Comparison of ENCODE assay signal across 8 cellular contexts in the genomic region with DNA sequence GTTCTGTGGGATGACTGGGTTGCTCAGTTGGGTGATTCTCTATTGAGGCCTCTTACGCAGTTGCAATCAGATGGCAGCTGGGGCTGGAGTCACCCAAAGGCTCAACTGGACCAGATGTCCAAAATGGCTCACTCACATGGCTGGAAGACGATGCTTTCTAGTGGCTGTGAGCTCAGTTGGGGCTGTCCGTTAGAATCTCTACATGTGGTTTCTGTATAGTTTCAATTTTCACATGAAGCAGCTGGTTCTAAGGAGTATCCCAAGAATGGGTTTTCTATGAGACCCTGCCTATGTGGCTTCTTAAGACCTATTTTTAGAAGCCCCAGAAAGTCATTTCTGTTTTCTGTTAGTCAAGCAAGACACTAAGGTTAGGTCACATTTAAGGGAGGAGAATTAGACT. TPM values are rescaled to one million over a fixed set of nuclear protein-coding genes. Genes with fewer than 3 reads are reported as not detected.
DNase-seq lines count a peak whose midpoint lies in the region; ATAC-seq, FAIRE-seq and TF ChIP-seq lines count a peak whose summit lies in the region.

No MANE protein-coding gene starts in this region.

- H3K4me3 Mint-ChIP-seq in WTC11: no peak overlapping the region

- in situ Hi-C loops in G401 (cut with HindIII; ENCODE audit: low sequenced_read_pairs): no loop called here
- in situ Hi-C loops in gastrocnemius medialis (cut with MboI; ENCODE audit: low sequenced_read_pairs in 4 of 4): loop anchor here (10.0 to 25.0 kb wide), 2 partner anchors 299 to 301 kb away; a partner anchor contains a TSS

- H3K9me3 ChIP-seq in tibial artery (no peaks in the 10 kb centered on the region), gastrocnemius medialis (no peaks in the 10 kb centered on the region)

- intact Hi-C loops in tibial artery (cut with DNase I; ENCODE audit: low total_unique reads) (no loop called here), gastrocnemius medialis (cut with DNase I; ENCODE audit: low total_unique reads) (no loop called here)

- no peaks in the 10 kb centered on the region for H3K27me3 Mint-ChIP-seq in WTC11 (ENCODE audit: low read depth)

- DNase-seq in WTC11 (ENCODE audit: low spot score): no peak
- no peak for DNase-seq in tibial artery
- DNase-seq in urothelium cell line (ENCODE audit: low spot score): no peak
- DNase-seq in G401 (ENCODE audit: low spot score): no peak
- DNase-seq in gastrocnemius medialis: no peak

- TF ChIP-seq CTCF in 22Rv1 (IDR thresholded peaks at IDR 0.05): no peak
- no peak for TF ChIP-seq CTCF in WTC11 (IDR thresholded peaks at IDR 0.05)
- TF ChIP-seq CTCF in tibial artery (IDR thresholded peaks at IDR 0.05): no peak
- no peak for TF ChIP-seq CTCF in gastrocnemius medialis (IDR thresholded peaks at IDR 0.05 in 4 of 5, conservative IDR thresholded peaks at IDR 0.05 in 1 of 5)

- FAIRE-seq in urothelium cell line (lab: Jason Lieb, UNC): no peak

- POLR2A ChIA-PET in WTC11 (lab: Charles Lee): interaction anchor here (2.0 kb wide), 1 partner anchor 32 kb away, joined by 6 read pairs; a partner anchor contains a TSS

- peak; percentile 64 for ATAC-seq in GM18907 (IDR thresholded peaks at IDR 0.05; ENCODE audit: unreplicated experiment)
- peak; percentile 46 for ATAC-seq in HG02970 (IDR thresholded peaks at IDR 0.05; ENCODE audit: low FRiP score, unreplicated experiment)
- no peak for ATAC-seq in WTC11
- no peak for ATAC-seq in gastrocnemius medialis

- H3K9me3 Mint-ChIP-seq in WTC11: no peaks in the 10 kb centered on the region

- no peak overlapping the region for H3K4me3 ChIP-seq in tibial artery
- H3K4me3 ChIP-seq in gastrocnemius medialis: no peak overlapping the region

- H3K4me1 ChIP-seq in tibial artery (peaks cover 0 to 58% (median 32%) of the 10 kb centered on the region in 4 donors), gastrocnemius medialis (peaks cover 25 to 37% of the 10 kb centered on the region in 2 donors)

- H3K36me3 ChIP-seq in tibial artery (peaks cover 28 to 61% (median 37%) of the 10 kb centered on the region in 3 donors), gastrocnemius medialis (peaks cover 0 to 56% of the 10 kb centered on the region in 2 donors)

- no peak for TF ChIP-seq POLR2A in gastrocnemius medialis (IDR thresholded peaks at IDR 0.05)

- peak overlapping the region; percentile 82; the same call in 1 of the 2 replicates for H3K27ac ChIP-seq in 22Rv1
- H3K27ac ChIP-seq in tibial artery: no peak overlapping the region
- H3K27ac ChIP-seq in gastrocnemius medialis: peak overlapping the region in 1 of 4 donors; percentile 56

- H3K36me3 Mint-ChIP-seq in WTC11: peaks cover 84% of the 10 kb centered on the region

- H3K4me1 Mint-ChIP-seq in WTC11: peaks cover 52% of the 10 kb centered on the region

- CTCF ChIA-PET in WTC11 (lab: Charles Lee): interaction anchor here (1.2 to 1.5 kb wide), 4 partner anchors 27 to 80 kb away, joined by 4 to 12 read pairs (median 6); no protein-coding TSS in a partner anchor

- H3K27me3 ChIP-seq in tibial artery (no peaks in the 10 kb centered on the region), gastrocnemius medialis (no peaks in the 10 kb centered on the region)

- H3K27ac Mint-ChIP-seq in WTC11: peak overlapping the region; percentile 94

TF ChIP-seq in WTC11, 78 proteins besides CTCF, POLR2A, EP300 and RAD21:
- TF ChIP-seq, protein P1, sequence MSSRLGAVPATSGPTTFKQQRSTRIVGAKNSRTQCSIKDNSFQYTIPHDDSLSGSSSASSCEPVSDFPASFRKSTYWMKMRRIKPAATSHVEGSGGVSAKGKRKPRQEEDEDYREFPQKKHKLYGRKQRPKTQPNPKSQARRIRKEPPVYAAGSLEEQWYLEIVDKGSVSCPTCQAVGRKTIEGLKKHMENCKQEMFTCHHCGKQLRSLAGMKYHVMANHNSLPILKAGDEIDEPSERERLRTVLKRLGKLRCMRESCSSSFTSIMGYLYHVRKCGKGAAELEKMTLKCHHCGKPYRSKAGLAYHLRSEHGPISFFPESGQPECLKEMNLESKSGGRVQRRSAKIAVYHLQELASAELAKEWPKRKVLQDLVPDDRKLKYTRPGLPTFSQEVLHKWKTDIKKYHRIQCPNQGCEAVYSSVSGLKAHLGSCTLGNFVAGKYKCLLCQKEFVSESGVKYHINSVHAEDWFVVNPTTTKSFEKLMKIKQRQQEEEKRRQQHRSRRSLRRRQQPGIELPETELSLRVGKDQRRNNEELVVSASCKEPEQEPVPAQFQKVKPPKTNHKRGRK (CRISPR knock-in tag; IDR thresholded peaks at IDR 0.05; ENCODE audit: borderline replicate concordance): no peak
- TF ChIP-seq CREB1 (CRISPR knock-in tag; IDR thresholded peaks at IDR 0.05) (no peak), IRF2 (CRISPR knock-in tag; IDR thresholded peaks at IDR 0.05; ENCODE audit: borderline replicate concordance, low read depth) (no peak), TP53 (CRISPR knock-in tag; IDR thresholded peaks at IDR 0.05) (no peak), TEAD1 (CRISPR knock-in tag; IDR thresholded peaks at IDR 0.05) (no peak), FOXK1 (CRISPR knock-in tag; IDR thresholded peaks at IDR 0.05) (no peak), HMGA2 (CRISPR knock-in tag; IDR thresholded peaks at IDR 0.05) (no peak), ZNF263 (CRISPR knock-in tag; IDR thresholded peaks at IDR 0.05; ENCODE audit: low read depth) (no peak), GRHL2 (CRISPR knock-in tag; IDR thresholded peaks at IDR 0.05; ENCODE audit: insufficient replicate concordance, severe bottlenecking) (no peak)
- TF ChIP-seq, protein P2, sequence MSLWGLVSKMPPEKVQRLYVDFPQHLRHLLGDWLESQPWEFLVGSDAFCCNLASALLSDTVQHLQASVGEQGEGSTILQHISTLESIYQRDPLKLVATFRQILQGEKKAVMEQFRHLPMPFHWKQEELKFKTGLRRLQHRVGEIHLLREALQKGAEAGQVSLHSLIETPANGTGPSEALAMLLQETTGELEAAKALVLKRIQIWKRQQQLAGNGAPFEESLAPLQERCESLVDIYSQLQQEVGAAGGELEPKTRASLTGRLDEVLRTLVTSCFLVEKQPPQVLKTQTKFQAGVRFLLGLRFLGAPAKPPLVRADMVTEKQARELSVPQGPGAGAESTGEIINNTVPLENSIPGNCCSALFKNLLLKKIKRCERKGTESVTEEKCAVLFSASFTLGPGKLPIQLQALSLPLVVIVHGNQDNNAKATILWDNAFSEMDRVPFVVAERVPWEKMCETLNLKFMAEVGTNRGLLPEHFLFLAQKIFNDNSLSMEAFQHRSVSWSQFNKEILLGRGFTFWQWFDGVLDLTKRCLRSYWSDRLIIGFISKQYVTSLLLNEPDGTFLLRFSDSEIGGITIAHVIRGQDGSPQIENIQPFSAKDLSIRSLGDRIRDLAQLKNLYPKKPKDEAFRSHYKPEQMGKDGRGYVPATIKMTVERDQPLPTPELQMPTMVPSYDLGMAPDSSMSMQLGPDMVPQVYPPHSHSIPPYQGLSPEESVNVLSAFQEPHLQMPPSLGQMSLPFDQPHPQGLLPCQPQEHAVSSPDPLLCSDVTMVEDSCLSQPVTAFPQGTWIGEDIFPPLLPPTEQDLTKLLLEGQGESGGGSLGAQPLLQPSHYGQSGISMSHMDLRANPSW (CRISPR knock-in tag; conservative IDR thresholded peaks at IDR 0.05; ENCODE audit: low read depth): no peak
- TF ChIP-seq, protein P3, sequence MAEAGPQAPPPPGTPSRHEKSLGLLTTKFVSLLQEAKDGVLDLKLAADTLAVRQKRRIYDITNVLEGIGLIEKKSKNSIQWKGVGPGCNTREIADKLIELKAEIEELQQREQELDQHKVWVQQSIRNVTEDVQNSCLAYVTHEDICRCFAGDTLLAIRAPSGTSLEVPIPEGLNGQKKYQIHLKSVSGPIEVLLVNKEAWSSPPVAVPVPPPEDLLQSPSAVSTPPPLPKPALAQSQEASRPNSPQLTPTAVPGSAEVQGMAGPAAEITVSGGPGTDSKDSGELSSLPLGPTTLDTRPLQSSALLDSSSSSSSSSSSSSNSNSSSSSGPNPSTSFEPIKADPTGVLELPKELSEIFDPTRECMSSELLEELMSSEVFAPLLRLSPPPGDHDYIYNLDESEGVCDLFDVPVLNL (CRISPR knock-in tag; IDR thresholded peaks at IDR 0.05; ENCODE audit: borderline replicate concordance, low read depth): no peak
- TF ChIP-seq, protein P4, sequence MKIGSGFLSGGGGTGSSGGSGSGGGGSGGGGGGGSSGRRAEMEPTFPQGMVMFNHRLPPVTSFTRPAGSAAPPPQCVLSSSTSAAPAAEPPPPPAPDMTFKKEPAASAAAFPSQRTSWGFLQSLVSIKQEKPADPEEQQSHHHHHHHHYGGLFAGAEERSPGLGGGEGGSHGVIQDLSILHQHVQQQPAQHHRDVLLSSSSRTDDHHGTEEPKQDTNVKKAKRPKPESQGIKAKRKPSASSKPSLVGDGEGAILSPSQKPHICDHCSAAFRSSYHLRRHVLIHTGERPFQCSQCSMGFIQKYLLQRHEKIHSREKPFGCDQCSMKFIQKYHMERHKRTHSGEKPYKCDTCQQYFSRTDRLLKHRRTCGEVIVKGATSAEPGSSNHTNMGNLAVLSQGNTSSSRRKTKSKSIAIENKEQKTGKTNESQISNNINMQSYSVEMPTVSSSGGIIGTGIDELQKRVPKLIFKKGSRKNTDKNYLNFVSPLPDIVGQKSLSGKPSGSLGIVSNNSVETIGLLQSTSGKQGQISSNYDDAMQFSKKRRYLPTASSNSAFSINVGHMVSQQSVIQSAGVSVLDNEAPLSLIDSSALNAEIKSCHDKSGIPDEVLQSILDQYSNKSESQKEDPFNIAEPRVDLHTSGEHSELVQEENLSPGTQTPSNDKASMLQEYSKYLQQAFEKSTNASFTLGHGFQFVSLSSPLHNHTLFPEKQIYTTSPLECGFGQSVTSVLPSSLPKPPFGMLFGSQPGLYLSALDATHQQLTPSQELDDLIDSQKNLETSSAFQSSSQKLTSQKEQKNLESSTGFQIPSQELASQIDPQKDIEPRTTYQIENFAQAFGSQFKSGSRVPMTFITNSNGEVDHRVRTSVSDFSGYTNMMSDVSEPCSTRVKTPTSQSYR (CRISPR knock-in tag; IDR thresholded peaks at IDR 0.05): no peak
TF ChIP-seq in WTC11: peak in this region for 0.

RNA-seq across cellular contexts. Expression of a gene that starts 4.4 kb away (rescaled TPM):
- 459 to 522 TPM (median 466 TPM) in 3 replicates for total RNA-seq in WTC11 (2021)
- total RNA-seq in G401 (2014; rRNA removed; shearing (Covaris generic)): 292 and 431 TPM in 2 replicates
- 100 to 1,000 TPM; 131 to 157 (median 141) TPM for total RNA-seq in gastrocnemius medialis

RNA-seq across cellular contexts. Expression of a gene that starts 31.9 kb away (rescaled TPM):
- total RNA-seq in WTC11 (2021): 1.8 to 3.5 TPM (median 3.3 TPM) in 3 replicates
- 0.12 and 0.37 TPM in 2 replicates for total RNA-seq in G401 (2014; rRNA removed; shearing (Covaris generic))
- total RNA-seq in gastrocnemius medialis: not detected

RNA-seq across cellular contexts. Expression of a gene that starts 32.0 kb away (rescaled TPM):
- 13.9 to 21.3 TPM (median 19.6 TPM) in 3 replicates for total RNA-seq in WTC11 (2021)
- 10.3 and 11.2 TPM in 2 replicates for total RNA-seq in G401 (2014; rRNA removed; shearing (Covaris generic))
- total RNA-seq in gastrocnemius medialis: 1 to 10 TPM in 2 of 4 donors, under 1 TPM in 2; 0.42 to 7.5 (median 1.5) TPM

Comparison
In these comparisons a context has a peak if more than half of its experiments do, and no peak if none do; other contexts are left out.
1. ATAC-seq: peak in GM18907 (single experiment) and HG02970 (single experiment); none in WTC11 (single experiment) and gastrocnemius medialis (0 of 2).